Comparison of ENCODE assay signal across 20 cellular contexts in the genomic region with DNA sequence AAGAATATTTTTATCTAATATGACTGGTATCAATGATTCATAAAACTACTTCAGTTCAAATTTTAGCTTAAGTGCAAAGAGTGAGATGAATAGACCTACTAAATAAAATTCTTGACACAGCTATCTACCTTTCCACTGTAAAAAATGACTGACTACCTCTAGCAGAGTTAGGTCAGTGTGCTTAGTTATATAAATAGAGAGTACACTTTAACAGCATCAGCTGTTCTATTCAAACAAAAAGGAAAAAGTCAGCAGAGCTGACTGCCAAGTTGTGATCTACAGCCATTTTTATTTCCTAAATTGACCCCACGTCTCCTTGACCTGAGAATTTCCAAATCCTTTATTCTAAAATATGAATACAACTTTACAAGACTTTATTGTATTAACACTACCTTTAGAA.
"Had no signal": no experiment of that assay in that cellular context is flagged by ENCODE, and none has a peak within 500 bp of the region (broad histone marks: within the 10 kb centered on the region; RNA-seq: fewer than 3 reads in every experiment).

No MANE protein-coding gene starts in this region.

- H3K4me1 ChIP-seq: breast epithelium, spleen, testis had no signal

- H3K4me3 ChIP-seq: breast epithelium, esophagus muscularis mucosa, mucosa of descending colon, sigmoid colon, spleen, testis had no signal

- H3K36me3 ChIP-seq: breast epithelium had no signal

- H3K9me3 ChIP-seq: breast epithelium, esophagus muscularis mucosa, mucosa of descending colon, sigmoid colon, spleen, testis had no signal

- H3K27ac ChIP-seq: breast epithelium, esophagus muscularis mucosa, sigmoid colon, spleen, testis had no signal

- DNase-seq: activated CD4-positive, alpha-beta T cell treated with anti-CD3 and anti-CD28 coated beads, Interleukin-2, amount 10 ng/mL, durations not matched to agents 7 days and 5 days; activated CD4-positive, CD25-positive, alpha-beta regulatory T cell; activated CD8-positive, alpha-beta T cell treated with anti-CD3 and anti-CD28 coated beads, Interleukin-2, amount 10 ng/mL, durations not matched to agents 7 days and 5 days; activated naive CD4-positive, alpha-beta T cell treated with anti-CD3 and anti-CD28 coated beads, Interleukin-2, amount 10 ng/mL, durations not matched to agents 7 days and 5 days; activated naive CD8-positive, alpha-beta T cell treated with anti-CD3 and anti-CD28 coated beads, Interleukin-2, amount 50 U/mL, for 24 hours; activated T-cell treated with anti-CD3 and anti-CD28 coated beads, Interleukin-2, amount 50 U/mL, for 4 hours; aorta; cerebellar nuclear complex; effector CD4-positive, alpha-beta T cell; islet precursor cell; mucosa of descending colon; naive thymus-derived CD4-positive, alpha-beta T cell; sigmoid colon; spleen; stimulated activated CD4-positive, alpha-beta T cell treated with anti-CD3 and anti-CD28 coated beads, Interleukin-4, amount 100 ng/mL, for 4 hours; T-cell; testis had no signal

- ATAC-seq: activated CD8-positive, alpha-beta T cell treated with anti-CD3 and anti-CD28 coated beads, Interleukin-2, amount 10 ng/mL, durations not matched to agents 7 days and 5 days; activated naive CD8-positive, alpha-beta T cell treated with anti-CD3 and anti-CD28 coated beads, Interleukin-2, amount 50 U/mL, for 24 hours; activated T-cell treated with anti-CD3 and anti-CD28 coated beads, Interleukin-2, amount 50 U/mL, for 4 hours; mucosa of descending colon; naive thymus-derived CD4-positive, alpha-beta T cell; stimulated activated memory B cell treated with anti-CD40 and anti-IgM and Interleukin-4, amounts not matched to agents 10 μg/mL and 1 μg/mL and 100 μg/mL, for 72 hours; T-cell had no signal

- H3K27me3 ChIP-seq: breast epithelium, esophagus muscularis mucosa, sigmoid colon, spleen, testis had no signal
